In genomic region chr6:150169609-150170008, GRCh38 we compare ENCODE assay signal across 8 cellular contexts. TPM values are rescaled to one million over a fixed set of nuclear protein-coding genes. Genes with fewer than 3 reads are reported as not detected.
DNase-seq lines count a peak whose midpoint lies in the region; ATAC-seq, FAIRE-seq and TF ChIP-seq lines count a peak whose summit lies in the region.

No MANE protein-coding gene starts in this region.

- H3K4me3 ChIP-seq in endothelial cell of umbilical vein (replicated peaks in 1 of 3; ENCODE audit: insufficient read depth in 1 of 3, low read depth in 1 of 3, low read length in 3 of 3): no peak overlapping the region

- dilution Hi-C loops in endothelial cell of umbilical vein (cut with MboI; ENCODE audit: extremely low pct_ligation_motif_present, low sequenced_read_pairs): no loop called here

- no peaks in the 10 kb centered on the region for H3K4me1 ChIP-seq in endothelial cell of umbilical vein (ENCODE audit: control insufficient read depth, extremely low read depth, insufficient read depth, low read length)

- no peak for ATAC-seq in GM21529 (IDR thresholded peaks at IDR 0.05; ENCODE audit: unreplicated experiment)
- no peak for ATAC-seq in GM18502 (IDR thresholded peaks at IDR 0.05; ENCODE audit: poor library complexity, unreplicated experiment)

- BruUV-seq in endothelial cell of umbilical vein (replicated peaks; lab: Mats Ljungman, UMichigan): no TSS peak

- H3K9me1 ChIP-seq in endothelial cell of umbilical vein (replicated peaks; ENCODE audit: control insufficient read depth, extremely low read depth, insufficient read depth, low read length): no peaks in the 10 kb centered on the region

- no peak for TF ChIP-seq POLR2A in endothelial cell of umbilical vein (IDR thresholded peaks at IDR 0.05; ENCODE audit: low read depth, low read length)

- H3K79me2 ChIP-seq in endothelial cell of umbilical vein (ENCODE audit: control insufficient read depth, insufficient read depth, low read length): no peaks in the 10 kb centered on the region

- peak; percentile 4 for DNase-seq in activated CD8-positive, alpha-beta memory T cell treated with anti-CD3 and anti-CD28 coated beads, Interleukin-2, amount 50 U/mL, for 24 hours (ENCODE audit: extremely low read depth)
- no peak for DNase-seq in activated CD8-positive, alpha-beta memory T cell treated with anti-CD3 and anti-CD28 coated beads, Interleukin-2, amount 50 U/mL, for 4 hours
- DNase-seq in endothelial cell of umbilical vein (ENCODE audit: low read depth, low spot score) (no peak), NCI-H2107 (lab: John Stamatoyannopoulos, UW) (no peak)
- peak; percentile 25 to 38 for DNase-seq in stimulated activated CD8-positive, alpha-beta memory T cell treated with anti-CD3 and anti-CD28 coated beads, Interleukin-15, amount 100 ng/mL, for 48 hours (ENCODE audit: low read depth in 2 of 2)

- intact Hi-C loops in endothelial cell of umbilical vein (cut with micrococcal nuclease): no loop called here

- no peaks in the 10 kb centered on the region for H3K9me3 ChIP-seq in endothelial cell of umbilical vein (replicated peaks; ENCODE audit: control insufficient read depth, insufficient read depth, low read length)

- no peak for TF ChIP-seq CTCF in endothelial cell of umbilical vein (IDR thresholded peaks at IDR 0.05; ENCODE audit: extremely low read depth in 1 of 2, insufficient read depth in 1 of 2, low read depth in 1 of 2, low read length in 2 of 2)

- no peak overlapping the region for H2AFZ ChIP-seq in endothelial cell of umbilical vein (ENCODE audit: low read depth, low read length)

- POLR2A ChIA-PET in endothelial cell of umbilical vein (lab: Charles Lee): no interaction called here

- H3K27me3 ChIP-seq in endothelial cell of umbilical vein (ENCODE audit: control insufficient read depth in 2 of 2, insufficient read depth in 2 of 2, low read length in 2 of 2): no peaks in the 10 kb centered on the region

- no peaks in the 10 kb centered on the region for H3K36me3 ChIP-seq in endothelial cell of umbilical vein (ENCODE audit: control insufficient read depth in 2 of 2, extremely low read depth in 1 of 2, insufficient read depth in 2 of 2, low read length in 2 of 2)

- no peak overlapping the region for H3K27ac ChIP-seq in endothelial cell of umbilical vein (ENCODE audit: insufficient read depth, low read depth, low read length)

- H3K9ac ChIP-seq in endothelial cell of umbilical vein (replicated peaks; ENCODE audit: extremely low read depth, insufficient read depth, low read length): no peak overlapping the region

- no peak overlapping the region for H3K4me2 ChIP-seq in endothelial cell of umbilical vein (ENCODE audit: insufficient read depth, low read length)

- no peak for FAIRE-seq in endothelial cell of umbilical vein (lab: Jason Lieb, UNC)

- H4K20me1 ChIP-seq in endothelial cell of umbilical vein (replicated peaks; ENCODE audit: control insufficient read depth, extremely low read depth, insufficient read depth, low read length): no peaks in the 10 kb centered on the region

- CTCF ChIA-PET in endothelial cell of umbilical vein (lab: Charles Lee): no interaction called here

TF ChIP-seq in PFSK-1, 5 proteins besides CTCF, POLR2A, EP300 and RAD21:
- TF ChIP-seq SIN3A (IDR thresholded peaks at IDR 0.05; ENCODE audit: borderline replicate concordance, insufficient read depth, low read length): 0 out of 2 replicates have a peak, but pooled peaks have one; percentile 66
- TF ChIP-seq, protein P1, sequence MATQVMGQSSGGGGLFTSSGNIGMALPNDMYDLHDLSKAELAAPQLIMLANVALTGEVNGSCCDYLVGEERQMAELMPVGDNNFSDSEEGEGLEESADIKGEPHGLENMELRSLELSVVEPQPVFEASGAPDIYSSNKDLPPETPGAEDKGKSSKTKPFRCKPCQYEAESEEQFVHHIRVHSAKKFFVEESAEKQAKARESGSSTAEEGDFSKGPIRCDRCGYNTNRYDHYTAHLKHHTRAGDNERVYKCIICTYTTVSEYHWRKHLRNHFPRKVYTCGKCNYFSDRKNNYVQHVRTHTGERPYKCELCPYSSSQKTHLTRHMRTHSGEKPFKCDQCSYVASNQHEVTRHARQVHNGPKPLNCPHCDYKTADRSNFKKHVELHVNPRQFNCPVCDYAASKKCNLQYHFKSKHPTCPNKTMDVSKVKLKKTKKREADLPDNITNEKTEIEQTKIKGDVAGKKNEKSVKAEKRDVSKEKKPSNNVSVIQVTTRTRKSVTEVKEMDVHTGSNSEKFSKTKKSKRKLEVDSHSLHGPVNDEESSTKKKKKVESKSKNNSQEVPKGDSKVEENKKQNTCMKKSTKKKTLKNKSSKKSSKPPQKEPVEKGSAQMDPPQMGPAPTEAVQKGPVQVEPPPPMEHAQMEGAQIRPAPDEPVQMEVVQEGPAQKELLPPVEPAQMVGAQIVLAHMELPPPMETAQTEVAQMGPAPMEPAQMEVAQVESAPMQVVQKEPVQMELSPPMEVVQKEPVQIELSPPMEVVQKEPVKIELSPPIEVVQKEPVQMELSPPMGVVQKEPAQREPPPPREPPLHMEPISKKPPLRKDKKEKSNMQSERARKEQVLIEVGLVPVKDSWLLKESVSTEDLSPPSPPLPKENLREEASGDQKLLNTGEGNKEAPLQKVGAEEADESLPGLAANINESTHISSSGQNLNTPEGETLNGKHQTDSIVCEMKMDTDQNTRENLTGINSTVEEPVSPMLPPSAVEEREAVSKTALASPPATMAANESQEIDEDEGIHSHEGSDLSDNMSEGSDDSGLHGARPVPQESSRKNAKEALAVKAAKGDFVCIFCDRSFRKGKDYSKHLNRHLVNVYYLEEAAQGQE (IDR thresholded peaks at IDR 0.05; ENCODE audit: insufficient read depth in 1 of 2, low read depth in 2 of 2, low read length in 2 of 2): no peak

TF ChIP-seq in endothelial cell of umbilical vein, 7 proteins besides CTCF, POLR2A, EP300 and RAD21:
- no peak for TF ChIP-seq JUN (IDR thresholded peaks at IDR 0.05; ENCODE audit: borderline replicate concordance, insufficient read depth, insufficient read length, low read depth)
- TF ChIP-seq POLR2AphosphoS5 (IDR thresholded peaks at IDR 0.05; ENCODE audit: insufficient read depth, low read depth, low read length): no peak
- peak; percentile 18 for TF ChIP-seq FOS (IDR thresholded peaks at IDR 0.05; ENCODE audit: borderline replicate concordance, insufficient read depth, low read length)

RNA-seq across cellular contexts. Expression of gene PPP1R14C, which starts 26.8 kb away (rescaled TPM):
- polyA plus RNA-seq in PFSK-1 (2012; ENCODE audit: insufficient read length, low read depth): 14.3 TPM
- total RNA-seq in endothelial cell of umbilical vein: not detected in 2 replicates
- polyA plus RNA-seq in endothelial cell of umbilical vein: not detected in 2 replicates
- polyA plus RNA-seq in endothelial cell of umbilical vein (2011; cell fraction: cytosol; rRNA removed): not detected in 2 replicates
- polyA plus RNA-seq in endothelial cell of umbilical vein (2011; cell fraction: nucleus; rRNA removed): not detected in 2 replicates
- polyA plus RNA-seq in endothelial cell of umbilical vein (2012): not detected in 2 replicates
- polyA minus RNA-seq in endothelial cell of umbilical vein: 0.11 TPM in 1 of 2 replicates, not detected in the other
- polyA minus RNA-seq in endothelial cell of umbilical vein (2011; cell fraction: cytosol; rRNA and poly(A)+ RNA removed): not detected
- polyA minus RNA-seq in endothelial cell of umbilical vein (2011; cell fraction: nucleus; rRNA and poly(A)+ RNA removed): not detected in 2 replicates

Comparison
In these comparisons a context has a peak if more than half of its experiments do, and no peak if none do; other contexts are left out.
1. DNase-seq: peak in activated CD8-positive, alpha-beta memory T cell treated with anti-CD3 and anti-CD28 coated beads, Interleukin-2, amount 50 U/mL, for 24 hours (single experiment) and stimulated activated CD8-positive, alpha-beta memory T cell treated with anti-CD3 and anti-CD28 coated beads, Interleukin-15, amount 100 ng/mL, for 48 hours (2 of 2); none in activated CD8-positive, alpha-beta memory T cell treated with anti-CD3 and anti-CD28 coated beads, Interleukin-2, amount 50 U/mL, for 4 hours (single experiment), endothelial cell of umbilical vein (single experiment) and NCI-H2107 (single experiment).